28 cellular contexts compared by ENCODE assay signal in the genomic region with DNA sequence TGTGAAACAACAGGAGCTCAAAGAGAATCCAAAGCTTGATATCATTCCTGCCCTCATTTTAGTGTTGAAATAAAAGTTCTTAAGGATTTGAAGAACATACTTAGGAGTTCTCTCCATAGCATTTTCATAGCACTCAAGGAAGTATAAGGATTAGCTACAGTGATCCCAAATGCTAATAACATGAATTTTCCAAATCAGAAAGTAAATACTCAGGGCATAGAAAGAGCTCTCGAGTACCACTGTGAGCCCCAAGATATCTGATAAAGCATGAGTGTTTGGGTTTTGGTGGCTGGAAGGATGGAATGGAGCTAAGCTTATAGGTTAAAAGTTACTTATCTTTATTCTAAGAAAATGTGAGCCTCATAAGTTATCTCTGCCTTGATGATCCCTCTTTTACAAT.
"Had no signal": no experiment of that assay in that cellular context is flagged by ENCODE, and none has a peak within 500 bp of the region (broad histone marks: within the 10 kb centered on the region; RNA-seq: fewer than 3 reads in every experiment).

No MANE protein-coding gene starts in this region.

- H3K27ac ChIP-seq: neural progenitor cell, ovary, parathyroid adenoma, psoas muscle, right lobe of liver, sigmoid colon, stomach, thoracic aorta, thyroid gland, tibial nerve, upper lobe of left lung, uterus had no signal

- H3K9me3 ChIP-seq: ovary, psoas muscle, right lobe of liver, stomach, thoracic aorta, thyroid gland, tibial nerve, upper lobe of left lung, uterus had no signal

- FAIRE-seq: small intestine had no signal

- H3K27me3 ChIP-seq: neural progenitor cell, ovary, right lobe of liver, sigmoid colon, stomach, thyroid gland, tibial nerve, upper lobe of left lung, uterus had no signal

- H3K27ac Mint-ChIP-seq: natural killer cell; nephron; neural progenitor cell; progenitor cell of endocrine pancreas; stimulated activated effector memory CD8-positive, alpha-beta T cell treated with anti-CD3 and anti-CD28 coated beads, Interleukin-12 subunit alpha, Interleukin-12 subunit beta, amount 100 ng/mL, for 72 hours; stimulated activated naive B cell treated with anti-CD40 and anti-IgM and Interleukin-4, amounts not matched to agents 10 μg/mL and 1 μg/mL and 100 μg/mL, for 72 hours; stimulated activated naive CD8-positive, alpha-beta T cell treated with anti-CD3 and anti-CD28 coated beads, Interleukin-15, Interleukin-2, amounts not matched to agents 100 ng/mL and 50 ng/mL, for 24 hours had no signal

- ATAC-seq: natural killer cell; psoas muscle; right cardiac atrium; right lobe of liver; stimulated activated effector memory CD8-positive, alpha-beta T cell treated with anti-CD3 and anti-CD28 coated beads, Interleukin-12 subunit alpha, Interleukin-12 subunit beta, amount 100 ng/mL, for 72 hours; stimulated activated naive B cell treated with anti-CD40 and anti-IgM and Interleukin-4, amounts not matched to agents 10 μg/mL and 1 μg/mL and 100 μg/mL, for 72 hours had no signal

- H3K4me1 Mint-ChIP-seq: natural killer cell; nephron; stimulated activated effector memory CD8-positive, alpha-beta T cell treated with anti-CD3 and anti-CD28 coated beads, Interleukin-12 subunit alpha, Interleukin-12 subunit beta, amount 100 ng/mL, for 72 hours; stimulated activated naive B cell treated with anti-CD40 and anti-IgM and Interleukin-4, amounts not matched to agents 10 μg/mL and 1 μg/mL and 100 μg/mL, for 72 hours had no signal

- H3K36me3 Mint-ChIP-seq: natural killer cell; neural progenitor cell; stimulated activated effector memory CD8-positive, alpha-beta T cell treated with anti-CD3 and anti-CD28 coated beads, Interleukin-12 subunit alpha, Interleukin-12 subunit beta, amount 100 ng/mL, for 72 hours; stimulated activated naive B cell treated with anti-CD40 and anti-IgM and Interleukin-4, amounts not matched to agents 10 μg/mL and 1 μg/mL and 100 μg/mL, for 72 hours had no signal

- DNase-seq: natural killer cell; occipital lobe; ovary; posterior cingulate gyrus; psoas muscle; right cardiac atrium; right lobe of liver; sigmoid colon; small intestine; stimulated activated CD4-positive, alpha-beta T cell treated with anti-CD3 and anti-CD28 coated beads, Interleukin-15, amount 100 ng/mL, for 24 hours; stimulated activated CD4-positive, alpha-beta T cell treated with anti-CD3 and anti-CD28 coated beads, Interleukin-2, amount 100 ng/mL, for 24 hours; stimulated activated CD4-positive, alpha-beta T cell treated with anti-CD3 and anti-CD28 coated beads, Interleukin-2, amount 100 ng/mL, for 48 hours; stimulated activated CD4-positive, alpha-beta T cell treated with anti-CD3 and anti-CD28 coated beads, Interleukin-4, amount 100 ng/mL, for 24 hours; stimulated activated naive B cell treated with anti-CD40 and anti-IgM and Interleukin-4, amounts not matched to agents 10 μg/mL and 1 μg/mL and 100 μg/mL, for 72 hours; stimulated activated naive CD4-positive, alpha-beta T cell treated with Interleukin-2 at 50 U/mL for 16 hours; stomach; thyroid gland; trophoblast cell; upper lobe of left lung; uterus had no signal

- H3K4me3 Mint-ChIP-seq: natural killer cell; nephron; neural progenitor cell; stimulated activated effector memory CD8-positive, alpha-beta T cell treated with anti-CD3 and anti-CD28 coated beads, Interleukin-12 subunit alpha, Interleukin-12 subunit beta, amount 100 ng/mL, for 72 hours; stimulated activated naive B cell treated with anti-CD40 and anti-IgM and Interleukin-4, amounts not matched to agents 10 μg/mL and 1 μg/mL and 100 μg/mL, for 72 hours; stimulated activated naive CD8-positive, alpha-beta T cell treated with anti-CD3 and anti-CD28 coated beads, Interleukin-15, Interleukin-2, amounts not matched to agents 100 ng/mL and 50 ng/mL, for 24 hours had no signal

- H3K36me3 ChIP-seq: neural progenitor cell, ovary, right lobe of liver, sigmoid colon, stomach, thoracic aorta, thyroid gland, tibial nerve, upper lobe of left lung, uterus had no signal

- H3K4me1 ChIP-seq: parathyroid adenoma, psoas muscle, right lobe of liver, sigmoid colon, stomach, tibial nerve, upper lobe of left lung, uterus had no signal

- H3K4me3 ChIP-seq: neural progenitor cell, ovary, psoas muscle, right lobe of liver, sigmoid colon, stomach, thoracic aorta, thyroid gland, tibial nerve, upper lobe of left lung, uterus had no signal

- H3K27me3 Mint-ChIP-seq: stimulated activated naive B cell treated with anti-CD40 and anti-IgM and Interleukin-4, amounts not matched to agents 10 μg/mL and 1 μg/mL and 100 μg/mL, for 72 hours; stimulated activated naive CD8-positive, alpha-beta T cell treated with anti-CD3 and anti-CD28 coated beads, Interleukin-15, Interleukin-2, amounts not matched to agents 100 ng/mL and 50 ng/mL, for 24 hours had no signal

- H3K9me3 Mint-ChIP-seq: nephron, neural progenitor cell had no signal
